In the genomic region with DNA sequence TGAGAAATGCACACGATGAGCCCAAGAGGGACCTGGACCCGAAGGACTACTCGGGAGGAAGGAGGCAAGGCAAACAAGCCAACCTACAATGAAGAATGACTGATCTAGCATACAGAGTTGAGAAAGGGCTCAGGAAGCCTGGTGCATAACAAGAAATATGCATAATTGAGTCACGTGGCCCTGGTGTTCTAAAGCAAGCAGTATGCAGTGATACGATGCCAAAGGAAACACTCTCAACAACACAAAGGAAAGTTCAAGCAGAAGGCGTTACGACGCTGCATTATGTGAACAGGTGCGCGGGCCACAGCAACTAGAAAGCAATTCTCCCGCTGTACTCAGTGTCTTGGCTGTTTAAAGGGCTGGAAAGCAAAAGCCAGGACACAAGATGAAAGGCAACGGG, we compare ENCODE assay signal across 13 cellular contexts.
DNase-seq lines count a peak whose midpoint lies in the region; ATAC-seq and TF ChIP-seq lines count a peak whose summit lies in the region.
"Had no signal": no experiment of that assay in that cellular context is flagged by ENCODE, and none has a peak within 500 bp of the region (broad histone marks: within the 10 kb centered on the region; RNA-seq: fewer than 3 reads in every experiment).

No MANE protein-coding gene starts in this region.

- H3K9me1 ChIP-seq in IMR-90 (ENCODE audit: insufficient read depth, low read length) = no peaks in the 10 kb centered on the region

- H2AFZ ChIP-seq in IMR-90 (replicated peaks; ENCODE audit: low read length, poor library complexity) = no peak overlapping the region

- H4K20me1 ChIP-seq in IMR-90 (ENCODE audit: insufficient read depth, low read length) = no peaks in the 10 kb centered on the region

- no peak overlapping the region for H4K5ac ChIP-seq in IMR-90 (ENCODE audit: low read depth, low read length)

- H4K8ac ChIP-seq in IMR-90 (ENCODE audit: low read depth in 2 of 2, low read length in 2 of 2) = no peak overlapping the region

- no peaks in the 10 kb centered on the region; the same call in 1 of the 2 replicates for H3K4me1 ChIP-seq in IMR-90 (ENCODE audit: control insufficient read depth, insufficient read depth, low read length)
- H3K4me1 ChIP-seq in esophagus squamous epithelium = peaks cover 0 to 27% (median 9%) of the 10 kb centered on the region in 3 donors
- H3K4me1 ChIP-seq: uterus had no signal

- ATAC-seq in IMR-90 (ENCODE audit: low read depth) (peak; percentile 29; the same call in 1 of the 2 replicates), HG02981 (IDR thresholded peaks at IDR 0.05; ENCODE audit: unreplicated experiment) (no peak), GM18909 (IDR thresholded peaks at IDR 0.05; ENCODE audit: poor library complexity, unreplicated experiment) (no peak)

- CTCF ChIA-PET in IMR-90 (lab: Yijun Ruan, JAX) = interaction anchor here (0.6 kb wide), 1 partner anchor 20 kb away, joined by 12 read pairs; no protein-coding TSS in a partner anchor

- no peaks in the 10 kb centered on the region for H3K79me1 ChIP-seq in IMR-90 (ENCODE audit: low read depth in 1 of 2, low read length in 2 of 2)

- 81% methylated on average over 6 of the region's 12 CpGs; no CpG with 5 or more reads in 1 of the 2 experiments for WGBS in IMR-90 (ENCODE audit: extremely low coverage in 2 of 2, insufficient read length in 1 of 2), 2 experiments
- WGBS in esophagus squamous epithelium, 2 donors = 41 to 48% methylated on average over 12 of the region's 12 CpGs

- TF ChIP-seq POLR2A in IMR-90 (IDR thresholded peaks at IDR 0.05; ENCODE audit: low read depth, low read length) = no peak
- no peak for TF ChIP-seq POLR2A in esophagus squamous epithelium (IDR thresholded peaks at IDR 0.05)

- TF ChIP-seq RAD21 in IMR-90 (IDR thresholded peaks at IDR 0.05; ENCODE audit: low read length) = no peak

- no peak overlapping the region for H4K91ac ChIP-seq in IMR-90 (ENCODE audit: insufficient read depth, low read depth, low read length)

- peak; percentile 54 for DNase-seq in IMR-90
- DNase-seq in NCI-H345 (lab: John Stamatoyannopoulos, UW) = peak; percentile 86
- peak in 1 of 10 donors; percentile 36 for DNase-seq in dorsolateral prefrontal cortex
- DNase-seq in pulmonary artery endothelial cell (ENCODE audit: low read depth, low spot score) = peak; percentile 87
- no peak for DNase-seq in esophagus squamous epithelium (lab: John Stamatoyannopoulos, UW)
- no peak for DNase-seq in SKM-1 (lab: John Stamatoyannopoulos, UW; ENCODE audit: unreplicated experiment)
- DNase-seq: DND-41; effector CD4-positive, alpha-beta T cell; H7; ovary; uterus had no signal

- dilution Hi-C loops in IMR-90 (cut with HindIII; ENCODE audit: low sequenced_read_pairs, unreplicated experiment) = no loop called here

- H3K18ac ChIP-seq in IMR-90 (ENCODE audit: low read depth, low read length) = no peak overlapping the region

- no TSS peak for BruUV-seq in IMR-90 (replicated peaks; lab: Mats Ljungman, UMichigan)

- H2AK9ac ChIP-seq in IMR-90 (replicated peaks; ENCODE audit: low read depth, low read length, poor library complexity) = no peak overlapping the region

- H3K14ac ChIP-seq in IMR-90 (replicated peaks; ENCODE audit: low read depth, low read length) = no peak overlapping the region

- POLR2A ChIA-PET in IMR-90 (lab: Charles Lee; ENCODE audit: unreplicated experiment) = no interaction called here

- no peak overlapping the region for H2AK5ac ChIP-seq in IMR-90 (ENCODE audit: low read depth, low read length)

- no peaks in the 10 kb centered on the region for H3K36me3 ChIP-seq in IMR-90 (ENCODE audit: control insufficient read depth, insufficient read depth, low read length)
- H3K36me3 ChIP-seq in esophagus squamous epithelium = no peaks in the 10 kb centered on the region
- H3K36me3 ChIP-seq: ovary, uterus had no signal

- intact Hi-C loops in IMR-90 (cut with micrococcal nuclease) = no loop called here
- intact Hi-C loops in dorsolateral prefrontal cortex (cut with DNase I) = loop anchor here in 1 of 2 donors (5.0 kb wide), 2 partner anchors 39 to 101 kb away; a partner anchor contains a TSS
- intact Hi-C loops in esophagus squamous epithelium (cut with DNase I) = no loop called here

- in situ Hi-C loops in IMR-90 (cut with MboI; ENCODE audit: low sequenced_read_pairs) = no loop called here

- H3K27ac ChIP-seq in IMR-90 (ENCODE audit: insufficient read depth, low read length) = no peak overlapping the region
- H3K27ac ChIP-seq in dorsolateral prefrontal cortex = peak overlapping the region in 57 of 59 donors; percentile 16 to 96 (median 87)
- no peak overlapping the region for H3K27ac ChIP-seq in esophagus squamous epithelium
- H3K27ac ChIP-seq: ovary, uterus had no signal

- no peak overlapping the region for H3K9ac ChIP-seq in IMR-90 (ENCODE audit: low read depth, low read length)

- H3K23ac ChIP-seq in IMR-90 (ENCODE audit: low read depth, low read length) = no peak overlapping the region

- H2BK20ac ChIP-seq in IMR-90 (ENCODE audit: low read depth, low read length) = no peak overlapping the region

- H3K4me2 ChIP-seq in IMR-90 (ENCODE audit: low read depth, low read length) = no peak overlapping the region

- H2BK15ac ChIP-seq in IMR-90 (ENCODE audit: low read depth, low read length) = no peak overlapping the region

- H3K27me3 ChIP-seq in IMR-90 (ENCODE audit: control insufficient read depth, insufficient read depth, low read length) (no peaks in the 10 kb centered on the region), dorsolateral prefrontal cortex (no peaks in the 10 kb centered on the region), esophagus squamous epithelium (no peaks in the 10 kb centered on the region)
- H3K27me3 ChIP-seq: ovary, uterus had no signal

- H3K56ac ChIP-seq in IMR-90 (ENCODE audit: extremely low read depth, insufficient read depth, low read length) = no peak overlapping the region

- H3K9me3 ChIP-seq in IMR-90 (ENCODE audit: control insufficient read depth, insufficient read depth, low read length) = no peaks in the 10 kb centered on the region
- H3K9me3 ChIP-seq in esophagus squamous epithelium = no peaks in the 10 kb centered on the region
- H3K9me3 ChIP-seq: ovary, uterus had no signal

- no peak overlapping the region for H3K4me3 ChIP-seq in IMR-90 (ENCODE audit: insufficient read depth, low read depth, low read length)
- peak overlapping the region in 24 of 59 donors; percentile 2 to 39 (median 20) for H3K4me3 ChIP-seq in dorsolateral prefrontal cortex
- H3K4me3 ChIP-seq in esophagus squamous epithelium = no peak overlapping the region
- H3K4me3 ChIP-seq: ovary, uterus had no signal

- no peak overlapping the region for H3K4ac ChIP-seq in IMR-90 (ENCODE audit: low read depth, low read length)

- H2BK120ac ChIP-seq in IMR-90 (ENCODE audit: low read depth, low read length) = no peak overlapping the region

- no peak overlapping the region for H2BK5ac ChIP-seq in IMR-90 (ENCODE audit: low read depth, low read length, poor library complexity, severe bottlenecking)

- no peak for TF ChIP-seq CTCF in IMR-90 (conservative IDR thresholded peaks at IDR 0.05; ENCODE audit: low read depth, low read length)
- no peak for TF ChIP-seq CTCF in dorsolateral prefrontal cortex (IDR thresholded peaks at IDR 0.05 in 54 of 56, conservative IDR thresholded peaks at IDR 0.05 in 2 of 56; ENCODE audit: low read depth in 1 of 56, partially characterized antibody in 56 of 56)
- no peak for TF ChIP-seq CTCF in esophagus squamous epithelium (IDR thresholded peaks at IDR 0.05)

TF ChIP-seq in IMR-90, 13 proteins besides CTCF, POLR2A, EP300 and RAD21:
- TF ChIP-seq CHD1 (IDR thresholded peaks at IDR 0.05; ENCODE audit: low read depth, low read length) (no peak), FOS (IDR thresholded peaks at IDR 0.05; ENCODE audit: low read depth, low read length) (no peak), CEBPB (IDR thresholded peaks at IDR 0.05; ENCODE audit: low read depth, low read length) (no peak), RFX5 (IDR thresholded peaks at IDR 0.05; ENCODE audit: low read depth, low read length) (no peak), MXI1 (IDR thresholded peaks at IDR 0.05; ENCODE audit: borderline replicate concordance, low read depth, low read length) (no peak), SMC3 (IDR thresholded peaks at IDR 0.05; ENCODE audit: low read depth, low read length) (no peak)
- TF ChIP-seq, protein P1, sequence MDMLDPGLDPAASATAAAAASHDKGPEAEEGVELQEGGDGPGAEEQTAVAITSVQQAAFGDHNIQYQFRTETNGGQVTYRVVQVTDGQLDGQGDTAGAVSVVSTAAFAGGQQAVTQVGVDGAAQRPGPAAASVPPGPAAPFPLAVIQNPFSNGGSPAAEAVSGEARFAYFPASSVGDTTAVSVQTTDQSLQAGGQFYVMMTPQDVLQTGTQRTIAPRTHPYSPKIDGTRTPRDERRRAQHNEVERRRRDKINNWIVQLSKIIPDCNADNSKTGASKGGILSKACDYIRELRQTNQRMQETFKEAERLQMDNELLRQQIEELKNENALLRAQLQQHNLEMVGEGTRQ (IDR thresholded peaks at IDR 0.05; ENCODE audit: low read depth, low read length) = peak; percentile 77
- TF ChIP-seq, protein P2, sequence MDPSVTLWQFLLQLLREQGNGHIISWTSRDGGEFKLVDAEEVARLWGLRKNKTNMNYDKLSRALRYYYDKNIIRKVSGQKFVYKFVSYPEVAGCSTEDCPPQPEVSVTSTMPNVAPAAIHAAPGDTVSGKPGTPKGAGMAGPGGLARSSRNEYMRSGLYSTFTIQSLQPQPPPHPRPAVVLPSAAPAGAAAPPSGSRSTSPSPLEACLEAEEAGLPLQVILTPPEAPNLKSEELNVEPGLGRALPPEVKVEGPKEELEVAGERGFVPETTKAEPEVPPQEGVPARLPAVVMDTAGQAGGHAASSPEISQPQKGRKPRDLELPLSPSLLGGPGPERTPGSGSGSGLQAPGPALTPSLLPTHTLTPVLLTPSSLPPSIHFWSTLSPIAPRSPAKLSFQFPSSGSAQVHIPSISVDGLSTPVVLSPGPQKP (IDR thresholded peaks at IDR 0.05; ENCODE audit: borderline replicate concordance, low read depth, low read length) = no peak

Comparison
In these comparisons a context has a peak if more than half of its experiments do, and no peak if none do; other contexts are left out.
1. DNase-seq: peak in IMR-90 (single experiment), NCI-H345 (single experiment) and pulmonary artery endothelial cell (single experiment); none in esophagus squamous epithelium (single experiment) and SKM-1 (single experiment).
2. H3K27ac ChIP-seq: peak in dorsolateral prefrontal cortex (57 of 59); none in IMR-90 (single experiment) and esophagus squamous epithelium (0 of 4).